In genomic region chr10:89002234-89002978, GRCh38 we compare ENCODE assay signal across 1 cellular context.
TF ChIP-seq lines count a peak whose summit lies in the region.

No MANE protein-coding gene starts in this region.

TF ChIP-seq in HepG2, 621 proteins besides CTCF, POLR2A, EP300 and RAD21:
- TF ChIP-seq ZBTB21 (CRISPR knock-in tag; IDR thresholded peaks at IDR 0.05), result no peak
- TF ChIP-seq NFRKB (IDR thresholded peaks at IDR 0.05), result no peak
- TF ChIP-seq, protein P1, sequence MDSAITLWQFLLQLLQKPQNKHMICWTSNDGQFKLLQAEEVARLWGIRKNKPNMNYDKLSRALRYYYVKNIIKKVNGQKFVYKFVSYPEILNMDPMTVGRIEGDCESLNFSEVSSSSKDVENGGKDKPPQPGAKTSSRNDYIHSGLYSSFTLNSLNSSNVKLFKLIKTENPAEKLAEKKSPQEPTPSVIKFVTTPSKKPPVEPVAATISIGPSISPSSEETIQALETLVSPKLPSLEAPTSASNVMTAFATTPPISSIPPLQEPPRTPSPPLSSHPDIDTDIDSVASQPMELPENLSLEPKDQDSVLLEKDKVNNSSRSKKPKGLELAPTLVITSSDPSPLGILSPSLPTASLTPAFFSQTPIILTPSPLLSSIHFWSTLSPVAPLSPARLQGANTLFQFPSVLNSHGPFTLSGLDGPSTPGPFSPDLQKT (CRISPR knock-in tag; IDR thresholded peaks at IDR 0.05; ENCODE audit: borderline replicate concordance), result no peak
- TF ChIP-seq TP53 (CRISPR knock-in tag; conservative IDR thresholded peaks at IDR 0.05), result no peak
- TF ChIP-seq, protein P2, sequence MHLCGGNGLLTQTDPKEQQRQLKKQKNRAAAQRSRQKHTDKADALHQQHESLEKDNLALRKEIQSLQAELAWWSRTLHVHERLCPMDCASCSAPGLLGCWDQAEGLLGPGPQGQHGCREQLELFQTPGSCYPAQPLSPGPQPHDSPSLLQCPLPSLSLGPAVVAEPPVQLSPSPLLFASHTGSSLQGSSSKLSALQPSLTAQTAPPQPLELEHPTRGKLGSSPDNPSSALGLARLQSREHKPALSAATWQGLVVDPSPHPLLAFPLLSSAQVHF (CRISPR knock-in tag; IDR thresholded peaks at IDR 0.05), result no peak
- TF ChIP-seq, protein P3, sequence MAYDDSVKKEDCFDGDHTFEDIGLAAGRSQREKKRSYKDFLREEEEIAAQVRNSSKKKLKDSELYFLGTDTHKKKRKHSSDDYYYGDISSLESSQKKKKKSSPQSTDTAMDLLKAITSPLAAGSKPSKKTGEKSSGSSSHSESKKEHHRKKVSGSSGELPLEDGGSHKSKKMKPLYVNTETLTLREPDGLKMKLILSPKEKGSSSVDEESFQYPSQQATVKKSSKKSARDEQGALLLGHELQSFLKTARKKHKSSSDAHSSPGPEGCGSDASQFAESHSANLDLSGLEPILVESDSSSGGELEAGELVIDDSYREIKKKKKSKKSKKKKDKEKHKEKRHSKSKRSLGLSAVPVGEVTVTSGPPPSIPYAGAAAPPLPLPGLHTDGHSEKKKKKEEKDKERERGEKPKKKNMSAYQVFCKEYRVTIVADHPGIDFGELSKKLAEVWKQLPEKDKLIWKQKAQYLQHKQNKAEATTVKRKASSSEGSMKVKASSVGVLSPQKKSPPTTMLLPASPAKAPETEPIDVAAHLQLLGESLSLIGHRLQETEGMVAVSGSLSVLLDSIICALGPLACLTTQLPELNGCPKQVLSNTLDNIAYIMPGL (CRISPR knock-in tag; IDR thresholded peaks at IDR 0.05; ENCODE audit: borderline replicate concordance in 1 of 2, low read depth in 1 of 2), result no peak
- no peak for TF ChIP-seq ZFX (CRISPR knock-in tag; IDR thresholded peaks at IDR 0.05; ENCODE audit: low read depth)
- no peak for TF ChIP-seq ZNF567 (CRISPR knock-in tag; IDR thresholded peaks at IDR 0.05; ENCODE audit: borderline replicate concordance)
- TF ChIP-seq ZNF232 (CRISPR knock-in tag; IDR thresholded peaks at IDR 0.05; ENCODE audit: borderline replicate concordance), result no peak
- TF ChIP-seq ADNP (CRISPR knock-in tag; IDR thresholded peaks at IDR 0.05), result no peak
- no peak for TF ChIP-seq BRCA1 (CRISPR knock-in tag; IDR thresholded peaks at IDR 0.05)
- no peak for TF ChIP-seq GABPA (IDR thresholded peaks at IDR 0.05; ENCODE audit: low read depth, low read length)
- no peak for TF ChIP-seq GABPA (CRISPR knock-in tag; IDR thresholded peaks at IDR 0.05; ENCODE audit: low read depth)
